ENCODE assay signal across 1 cellular context in the genomic region with DNA sequence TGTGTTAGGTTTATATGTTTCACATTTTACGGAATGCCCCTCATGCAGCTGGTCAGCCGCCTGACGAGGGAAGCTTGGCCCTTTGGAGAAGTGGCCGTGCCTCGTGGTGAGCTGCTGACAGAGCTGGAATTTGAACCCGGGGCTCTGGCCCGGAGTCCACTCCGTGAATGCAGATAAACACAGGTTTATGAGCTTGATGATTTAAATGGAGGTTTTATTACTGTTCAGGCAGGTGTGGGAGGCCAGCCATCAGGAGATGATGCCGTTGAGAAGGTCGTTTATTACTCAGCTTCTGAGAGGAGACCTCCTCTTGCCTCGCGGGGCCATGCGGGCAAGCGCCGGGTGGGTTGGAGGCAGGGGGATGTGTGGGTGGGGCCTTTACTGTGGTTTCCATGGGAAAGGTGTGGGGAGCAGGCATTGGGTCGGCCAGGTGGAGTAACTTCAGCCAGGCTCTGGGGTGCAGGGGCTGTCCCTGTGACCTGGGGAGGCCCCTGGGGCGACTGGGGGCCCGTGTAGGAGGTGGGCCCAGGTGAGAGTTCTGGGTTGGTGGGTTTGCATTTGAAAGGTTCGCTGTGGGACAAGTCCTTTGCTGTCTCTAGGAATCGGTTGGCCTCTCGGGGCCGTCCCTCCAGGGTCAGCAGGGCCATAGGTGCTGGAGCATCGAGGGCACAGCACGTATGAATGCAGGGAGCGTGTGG.
A peak's percentile ranks its signal among the peaks of the same experiment; 100 is the strongest.
TF ChIP-seq lines count a peak whose summit lies in the region.

No MANE protein-coding gene starts in this region.

TF ChIP-seq in HepG2, 621 proteins besides CTCF, POLR2A, EP300 and RAD21:
- TF ChIP-seq RARA (CRISPR knock-in tag; IDR thresholded peaks at IDR 0.05) (0 out of 2 replicates have a peak, but pooled peaks have one; percentile 29), MZF1 (CRISPR knock-in tag; IDR thresholded peaks at IDR 0.05; ENCODE audit: borderline replicate concordance) (no peak), MYC (CRISPR knock-in tag; IDR thresholded peaks at IDR 0.05; ENCODE audit: borderline replicate concordance) (peak; percentile 32; the same call in 1 of the 2 replicates), SALL1 (CRISPR knock-in tag; IDR thresholded peaks at IDR 0.05) (peak; percentile 41; the same call in 1 of the 2 replicates), FOXA3 (CRISPR knock-in tag; IDR thresholded peaks at IDR 0.05) (no peak), TEAD3 (CRISPR knock-in tag; optimal IDR thresholded peaks at IDR 0.05; ENCODE audit: borderline replicate concordance) (peak; percentile 59), CBX5 (CRISPR knock-in tag; IDR thresholded peaks at IDR 0.05; ENCODE audit: borderline replicate concordance) (no peak), HNF4A (CRISPR knock-in tag; IDR thresholded peaks at IDR 0.05) (peak; percentile 50; the same call in 1 of the 2 replicates), SAP130 (CRISPR knock-in tag; IDR thresholded peaks at IDR 0.05; ENCODE audit: low read depth) (0 out of 2 replicates have a peak, but pooled peaks have one; percentile 19), ZBTB38 (CRISPR knock-in tag; IDR thresholded peaks at IDR 0.05) (peak; percentile 89; the same call in 1 of the 2 replicates)
- TF ChIP-seq, protein P1, sequence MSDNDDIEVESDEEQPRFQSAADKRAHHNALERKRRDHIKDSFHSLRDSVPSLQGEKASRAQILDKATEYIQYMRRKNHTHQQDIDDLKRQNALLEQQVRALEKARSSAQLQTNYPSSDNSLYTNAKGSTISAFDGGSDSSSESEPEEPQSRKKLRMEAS (IDR thresholded peaks at IDR 0.05), result peak; percentile 64; the same call in 1 of the 2 replicates
- TF ChIP-seq, protein P2, sequence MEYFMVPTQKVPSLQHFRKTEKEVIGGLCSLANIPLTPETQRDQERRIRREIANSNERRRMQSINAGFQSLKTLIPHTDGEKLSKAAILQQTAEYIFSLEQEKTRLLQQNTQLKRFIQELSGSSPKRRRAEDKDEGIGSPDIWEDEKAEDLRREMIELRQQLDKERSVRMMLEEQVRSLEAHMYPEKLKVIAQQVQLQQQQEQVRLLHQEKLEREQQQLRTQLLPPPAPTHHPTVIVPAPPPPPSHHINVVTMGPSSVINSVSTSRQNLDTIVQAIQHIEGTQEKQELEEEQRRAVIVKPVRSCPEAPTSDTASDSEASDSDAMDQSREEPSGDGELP (IDR thresholded peaks at IDR 0.05; ENCODE audit: borderline replicate concordance, low read depth), result 0 out of 2 replicates have a peak, but pooled peaks have one; percentile 8
- TF ChIP-seq, protein P3, sequence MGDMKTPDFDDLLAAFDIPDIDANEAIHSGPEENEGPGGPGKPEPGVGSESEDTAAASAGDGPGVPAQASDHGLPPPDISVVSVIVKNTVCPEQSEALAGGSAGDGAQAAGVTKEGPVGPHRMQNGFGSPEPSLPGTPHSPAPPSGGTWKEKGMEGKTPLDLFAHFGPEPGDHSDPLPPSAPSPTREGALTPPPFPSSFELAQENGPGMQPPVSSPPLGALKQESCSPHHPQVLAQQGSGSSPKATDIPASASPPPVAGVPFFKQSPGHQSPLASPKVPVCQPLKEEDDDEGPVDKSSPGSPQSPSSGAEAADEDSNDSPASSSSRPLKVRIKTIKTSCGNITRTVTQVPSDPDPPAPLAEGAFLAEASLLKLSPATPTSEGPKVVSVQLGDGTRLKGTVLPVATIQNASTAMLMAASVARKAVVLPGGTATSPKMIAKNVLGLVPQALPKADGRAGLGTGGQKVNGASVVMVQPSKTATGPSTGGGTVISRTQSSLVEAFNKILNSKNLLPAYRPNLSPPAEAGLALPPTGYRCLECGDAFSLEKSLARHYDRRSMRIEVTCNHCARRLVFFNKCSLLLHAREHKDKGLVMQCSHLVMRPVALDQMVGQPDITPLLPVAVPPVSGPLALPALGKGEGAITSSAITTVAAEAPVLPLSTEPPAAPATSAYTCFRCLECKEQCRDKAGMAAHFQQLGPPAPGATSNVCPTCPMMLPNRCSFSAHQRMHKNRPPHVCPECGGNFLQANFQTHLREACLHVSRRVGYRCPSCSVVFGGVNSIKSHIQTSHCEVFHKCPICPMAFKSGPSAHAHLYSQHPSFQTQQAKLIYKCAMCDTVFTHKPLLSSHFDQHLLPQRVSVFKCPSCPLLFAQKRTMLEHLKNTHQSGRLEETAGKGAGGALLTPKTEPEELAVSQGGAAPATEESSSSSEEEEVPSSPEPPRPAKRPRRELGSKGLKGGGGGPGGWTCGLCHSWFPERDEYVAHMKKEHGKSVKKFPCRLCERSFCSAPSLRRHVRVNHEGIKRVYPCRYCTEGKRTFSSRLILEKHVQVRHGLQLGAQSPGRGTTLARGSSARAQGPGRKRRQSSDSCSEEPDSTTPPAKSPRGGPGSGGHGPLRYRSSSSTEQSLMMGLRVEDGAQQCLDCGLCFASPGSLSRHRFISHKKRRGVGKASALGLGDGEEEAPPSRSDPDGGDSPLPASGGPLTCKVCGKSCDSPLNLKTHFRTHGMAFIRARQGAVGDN (CRISPR knock-in tag; IDR thresholded peaks at IDR 0.05), result peak; percentile 67
- TF ChIP-seq, protein P4, sequence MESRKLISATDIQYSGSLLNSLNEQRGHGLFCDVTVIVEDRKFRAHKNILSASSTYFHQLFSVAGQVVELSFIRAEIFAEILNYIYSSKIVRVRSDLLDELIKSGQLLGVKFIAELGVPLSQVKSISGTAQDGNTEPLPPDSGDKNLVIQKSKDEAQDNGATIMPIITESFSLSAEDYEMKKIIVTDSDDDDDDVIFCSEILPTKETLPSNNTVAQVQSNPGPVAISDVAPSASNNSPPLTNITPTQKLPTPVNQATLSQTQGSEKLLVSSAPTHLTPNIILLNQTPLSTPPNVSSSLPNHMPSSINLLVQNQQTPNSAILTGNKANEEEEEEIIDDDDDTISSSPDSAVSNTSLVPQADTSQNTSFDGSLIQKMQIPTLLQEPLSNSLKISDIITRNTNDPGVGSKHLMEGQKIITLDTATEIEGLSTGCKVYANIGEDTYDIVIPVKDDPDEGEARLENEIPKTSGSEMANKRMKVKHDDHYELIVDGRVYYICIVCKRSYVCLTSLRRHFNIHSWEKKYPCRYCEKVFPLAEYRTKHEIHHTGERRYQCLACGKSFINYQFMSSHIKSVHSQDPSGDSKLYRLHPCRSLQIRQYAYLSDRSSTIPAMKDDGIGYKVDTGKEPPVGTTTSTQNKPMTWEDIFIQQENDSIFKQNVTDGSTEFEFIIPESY (CRISPR knock-in tag; IDR thresholded peaks at IDR 0.05), result peak; percentile 79
- TF ChIP-seq, protein P5, sequence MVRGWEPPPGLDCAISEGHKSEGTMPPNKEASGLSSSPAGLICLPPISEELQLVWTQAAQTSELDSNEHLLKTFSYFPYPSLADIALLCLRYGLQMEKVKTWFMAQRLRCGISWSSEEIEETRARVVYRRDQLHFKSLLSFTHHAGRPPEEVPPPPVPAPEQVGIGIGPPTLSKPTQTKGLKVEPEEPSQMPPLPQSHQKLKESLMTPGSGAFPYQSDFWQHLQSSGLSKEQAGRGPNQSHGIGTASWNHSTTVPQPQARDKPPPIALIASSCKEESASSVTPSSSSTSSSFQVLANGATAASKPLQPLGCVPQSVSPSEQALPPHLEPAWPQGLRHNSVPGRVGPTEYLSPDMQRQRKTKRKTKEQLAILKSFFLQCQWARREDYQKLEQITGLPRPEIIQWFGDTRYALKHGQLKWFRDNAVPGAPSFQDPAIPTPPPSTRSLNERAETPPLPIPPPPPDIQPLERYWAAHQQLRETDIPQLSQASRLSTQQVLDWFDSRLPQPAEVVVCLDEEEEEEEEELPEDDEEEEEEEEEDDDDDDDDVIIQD (CRISPR knock-in tag; IDR thresholded peaks at IDR 0.05; ENCODE audit: low read depth), result no peak
- TF ChIP-seq, protein P6, sequence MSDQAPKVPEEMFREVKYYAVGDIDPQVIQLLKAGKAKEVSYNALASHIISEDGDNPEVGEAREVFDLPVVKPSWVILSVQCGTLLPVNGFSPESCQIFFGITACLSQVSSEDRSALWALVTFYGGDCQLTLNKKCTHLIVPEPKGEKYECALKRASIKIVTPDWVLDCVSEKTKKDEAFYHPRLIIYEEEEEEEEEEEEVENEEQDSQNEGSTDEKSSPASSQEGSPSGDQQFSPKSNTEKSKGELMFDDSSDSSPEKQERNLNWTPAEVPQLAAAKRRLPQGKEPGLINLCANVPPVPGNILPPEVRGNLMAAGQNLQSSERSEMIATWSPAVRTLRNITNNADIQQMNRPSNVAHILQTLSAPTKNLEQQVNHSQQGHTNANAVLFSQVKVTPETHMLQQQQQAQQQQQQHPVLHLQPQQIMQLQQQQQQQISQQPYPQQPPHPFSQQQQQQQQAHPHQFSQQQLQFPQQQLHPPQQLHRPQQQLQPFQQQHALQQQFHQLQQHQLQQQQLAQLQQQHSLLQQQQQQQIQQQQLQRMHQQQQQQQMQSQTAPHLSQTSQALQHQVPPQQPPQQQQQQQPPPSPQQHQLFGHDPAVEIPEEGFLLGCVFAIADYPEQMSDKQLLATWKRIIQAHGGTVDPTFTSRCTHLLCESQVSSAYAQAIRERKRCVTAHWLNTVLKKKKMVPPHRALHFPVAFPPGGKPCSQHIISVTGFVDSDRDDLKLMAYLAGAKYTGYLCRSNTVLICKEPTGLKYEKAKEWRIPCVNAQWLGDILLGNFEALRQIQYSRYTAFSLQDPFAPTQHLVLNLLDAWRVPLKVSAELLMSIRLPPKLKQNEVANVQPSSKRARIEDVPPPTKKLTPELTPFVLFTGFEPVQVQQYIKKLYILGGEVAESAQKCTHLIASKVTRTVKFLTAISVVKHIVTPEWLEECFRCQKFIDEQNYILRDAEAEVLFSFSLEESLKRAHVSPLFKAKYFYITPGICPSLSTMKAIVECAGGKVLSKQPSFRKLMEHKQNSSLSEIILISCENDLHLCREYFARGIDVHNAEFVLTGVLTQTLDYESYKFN (CRISPR knock-in tag; conservative IDR thresholded peaks at IDR 0.05), result 0 out of 2 replicates have a peak, but pooled peaks have one; percentile 25
